ENCODE assay signal across 14 cellular contexts in the genomic region with DNA sequence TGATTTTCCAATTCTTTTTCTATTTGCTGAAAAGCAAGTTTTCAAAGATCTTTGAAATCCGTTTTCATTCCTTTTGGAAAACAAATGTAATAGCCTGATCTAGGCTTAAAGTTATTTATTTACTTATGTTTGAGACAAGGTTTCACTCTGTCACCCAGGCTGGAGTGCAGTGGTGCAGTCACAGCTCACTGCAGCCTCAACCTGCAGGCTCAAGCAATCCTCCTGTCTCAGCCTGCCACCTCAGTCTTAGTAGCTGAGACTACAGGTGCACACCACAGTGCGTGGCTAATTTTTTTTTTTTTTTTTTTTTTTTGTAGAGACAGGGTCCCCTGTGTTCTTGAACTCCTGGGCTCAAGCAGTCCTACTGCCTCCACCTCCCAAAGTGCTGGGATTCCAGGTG.
DNase-seq lines count a peak whose midpoint lies in the region; ATAC-seq and FAIRE-seq lines count a peak whose summit lies in the region.
"Had no signal": no experiment of that assay in that cellular context is flagged by ENCODE, and none has a peak within 500 bp of the region (broad histone marks: within the 10 kb centered on the region; RNA-seq: fewer than 3 reads in every experiment).

No MANE protein-coding gene starts in this region.

- H3K9me3 Mint-ChIP-seq in stimulated activated naive CD8-positive, alpha-beta T cell treated with anti-CD3 and anti-CD28 coated beads, Interleukin-15, amount 100 ng/mL, for 72 hours: no peaks in the 10 kb centered on the region

- DNase-seq in NCI-H2171 treated with DMSO at 0.1 percent for 48 hours (lab: John Stamatoyannopoulos, UW) (peak; percentile 18), urothelium cell line (ENCODE audit: low spot score) (no peak), germinal center (ENCODE audit: low spot score) (no peak)
- DNase-seq in stimulated activated naive CD8-positive, alpha-beta T cell treated with anti-CD3 and anti-CD28 coated beads, Interleukin-15, amount 100 ng/mL, for 72 hours: no peak
- DNase-seq: activated T-cell treated with anti-CD3 and anti-CD28 coated beads for 4 hours; foreskin fibroblast; kidney; naive thymus-derived CD4-positive, alpha-beta T cell; NCI-H1048; uterus had no signal

- H3K27ac Mint-ChIP-seq in stimulated activated naive CD8-positive, alpha-beta T cell treated with anti-CD3 and anti-CD28 coated beads, Interleukin-15, amount 100 ng/mL, for 72 hours: no peak overlapping the region
- H3K27ac Mint-ChIP-seq: naive thymus-derived CD4-positive, alpha-beta T cell had no signal

- ATAC-seq in GM18502 (IDR thresholded peaks at IDR 0.05; ENCODE audit: poor library complexity, unreplicated experiment) (peak; percentile 26), GM19463 (IDR thresholded peaks at IDR 0.05; ENCODE audit: unreplicated experiment) (peak; percentile 33), HG02938 (IDR thresholded peaks at IDR 0.05; ENCODE audit: unreplicated experiment) (peak; percentile 30)
- no peak for ATAC-seq in activated CD4-positive, CD25-positive, alpha-beta regulatory T cell treated with anti-CD3 and anti-CD28 coated beads, Interleukin-2, amount 50 U/mL, for 24 hours
- ATAC-seq in stimulated activated naive CD8-positive, alpha-beta T cell treated with anti-CD3 and anti-CD28 coated beads, Interleukin-15, amount 100 ng/mL, for 72 hours: no peak
- ATAC-seq: naive thymus-derived CD4-positive, alpha-beta T cell had no signal

- no peaks in the 10 kb centered on the region for H3K27me3 Mint-ChIP-seq in stimulated activated naive CD8-positive, alpha-beta T cell treated with anti-CD3 and anti-CD28 coated beads, Interleukin-15, amount 100 ng/mL, for 72 hours

- FAIRE-seq in urothelium cell line (lab: Jason Lieb, UNC): no peak
- FAIRE-seq: kidney had no signal

- no peak overlapping the region for H3K4me3 Mint-ChIP-seq in stimulated activated naive CD8-positive, alpha-beta T cell treated with anti-CD3 and anti-CD28 coated beads, Interleukin-15, amount 100 ng/mL, for 72 hours
- H3K4me3 Mint-ChIP-seq: naive thymus-derived CD4-positive, alpha-beta T cell had no signal

- H3K4me1 Mint-ChIP-seq in stimulated activated naive CD8-positive, alpha-beta T cell treated with anti-CD3 and anti-CD28 coated beads, Interleukin-15, amount 100 ng/mL, for 72 hours: peaks cover 22% of the 10 kb centered on the region

Comparison
In these comparisons a context has a peak if more than half of its experiments do, and no peak if none do; other contexts are left out.
1. ATAC-seq: peak in GM18502 (single experiment), GM19463 (single experiment) and HG02938 (single experiment); none in activated CD4-positive, CD25-positive, alpha-beta regulatory T cell treated with anti-CD3 and anti-CD28 coated beads, Interleukin-2, amount 50 U/mL, for 24 hours (0 of 2) and stimulated activated naive CD8-positive, alpha-beta T cell treated with anti-CD3 and anti-CD28 coated beads, Interleukin-15, amount 100 ng/mL, for 72 hours (single experiment).